Comparison of ENCODE assay signal across 1 cellular context in the genomic region with DNA sequence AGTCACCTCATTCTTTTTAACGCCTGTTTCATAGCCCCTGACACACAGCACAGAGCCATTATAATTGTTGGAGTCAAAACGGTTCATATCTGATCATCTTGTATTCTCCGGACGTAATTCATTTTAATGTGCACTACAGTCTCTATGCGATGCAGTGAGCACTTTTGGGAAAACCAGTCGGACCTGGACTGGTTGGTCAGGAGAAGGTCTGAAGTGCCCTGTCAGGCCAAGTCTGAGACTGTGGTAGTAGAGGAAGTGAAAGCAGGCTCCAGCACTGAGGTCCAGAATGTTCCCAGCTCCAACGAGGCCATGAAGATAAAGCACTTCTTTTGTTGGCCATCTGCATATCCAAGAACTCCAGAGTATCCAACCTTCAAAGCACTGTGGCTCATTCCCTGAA.
TF ChIP-seq lines count a peak whose summit lies in the region.

No MANE protein-coding gene starts in this region.

TF ChIP-seq in IMR-90, 13 proteins besides CTCF, POLR2A, EP300 and RAD21:
- no peak for TF ChIP-seq USF2 (IDR thresholded peaks at IDR 0.05; ENCODE audit: low read depth, low read length)
- TF ChIP-seq, protein P1, sequence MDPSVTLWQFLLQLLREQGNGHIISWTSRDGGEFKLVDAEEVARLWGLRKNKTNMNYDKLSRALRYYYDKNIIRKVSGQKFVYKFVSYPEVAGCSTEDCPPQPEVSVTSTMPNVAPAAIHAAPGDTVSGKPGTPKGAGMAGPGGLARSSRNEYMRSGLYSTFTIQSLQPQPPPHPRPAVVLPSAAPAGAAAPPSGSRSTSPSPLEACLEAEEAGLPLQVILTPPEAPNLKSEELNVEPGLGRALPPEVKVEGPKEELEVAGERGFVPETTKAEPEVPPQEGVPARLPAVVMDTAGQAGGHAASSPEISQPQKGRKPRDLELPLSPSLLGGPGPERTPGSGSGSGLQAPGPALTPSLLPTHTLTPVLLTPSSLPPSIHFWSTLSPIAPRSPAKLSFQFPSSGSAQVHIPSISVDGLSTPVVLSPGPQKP (IDR thresholded peaks at IDR 0.05; ENCODE audit: borderline replicate concordance, low read depth, low read length) = no peak
- TF ChIP-seq MAZ (IDR thresholded peaks at IDR 0.05; ENCODE audit: borderline replicate concordance, low read depth, low read length) = no peak
- no peak for TF ChIP-seq FOS (IDR thresholded peaks at IDR 0.05; ENCODE audit: low read depth, low read length)
